Comparison of ENCODE assay signal across 9 cellular contexts in the genomic region with DNA sequence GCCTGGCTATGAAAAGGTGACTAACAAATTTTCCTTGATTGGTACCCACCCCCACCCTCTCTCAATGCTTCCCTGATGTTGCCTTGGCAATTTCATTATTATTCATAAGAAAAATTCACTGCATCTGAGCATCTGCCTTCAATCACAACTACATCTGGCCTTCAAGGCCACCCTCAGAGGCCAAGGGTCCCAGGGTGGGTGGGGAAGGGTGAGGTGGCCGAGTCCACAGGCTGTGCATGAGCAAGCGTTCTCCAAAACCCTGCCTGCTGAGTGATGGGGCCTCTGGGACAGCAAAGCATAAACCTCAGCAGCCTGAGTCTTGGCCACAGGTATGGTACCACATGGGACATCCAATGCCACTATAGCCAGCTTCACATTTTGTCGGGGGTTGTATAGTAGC.
"Had no signal": no experiment of that assay in that cellular context is flagged by ENCODE, and none has a peak within 500 bp of the region (broad histone marks: within the 10 kb centered on the region; RNA-seq: fewer than 3 reads in every experiment).

No MANE protein-coding gene starts in this region.

- DNase-seq: GM23248, GOT3, H7, H9, HCEC 1CT, HFFc6 had no signal

- H3K36me3 ChIP-seq: HAP-1 had no signal

- H3K4me1 ChIP-seq: HAP-1 had no signal

- ATAC-seq: GM23338, HCT116 had no signal

- H3K4me2 ChIP-seq: GM23338 had no signal

- H3K27ac ChIP-seq: GM23248 had no signal

- H3K9me3 Mint-ChIP-seq: GM23338, H9, HFFc6 had no signal

- H3K9me3 ChIP-seq: HAP-1 had no signal

- H3K9ac ChIP-seq: GM23248 had no signal

- H3K27ac Mint-ChIP-seq: GM23338, H9, HFFc6 had no signal

- H3K4me3 ChIP-seq: GM23248, GM23338, HAP-1 had no signal
